ENCODE assay signal across 8 cellular contexts in genomic region chr7:102572320-102573245, GRCh38. TPM values are rescaled to one million over a fixed set of nuclear protein-coding genes. Genes with fewer than 3 reads are reported as not detected.
DNase-seq lines count a peak whose midpoint lies in the region; ATAC-seq and TF ChIP-seq lines count a peak whose summit lies in the region.
"Not testable (repeated sequence)": the region's sequence is repeated elsewhere in the genome, so short reads cannot be mapped to it uniquely, and the experiment has no call there.

Gene POLR2J3, minus strand, starts transcription at chr7:102572583. Its CDS starts 62 bp downstream, at chr7:102572521.

- not testable (repeated sequence) for H3K27me3 Mint-ChIP-seq in activated CD4-positive, alpha-beta memory T cell treated with anti-CD3 and anti-CD28 coated beads, Interleukin-2, amount 10 ng/mL, durations not matched to agents 7 days and 5 days

- TF ChIP-seq POLR2A in thyroid gland (IDR thresholded peaks at IDR 0.05) = peak in 1 of 2 donors; percentile 23

- H3K4me1 ChIP-seq in thyroid gland = not testable (repeated sequence)

- H3K9me3 ChIP-seq in thyroid gland = not testable (repeated sequence)

- H3K4me1 Mint-ChIP-seq in activated CD4-positive, alpha-beta memory T cell treated with anti-CD3 and anti-CD28 coated beads, Interleukin-2, amount 10 ng/mL, durations not matched to agents 7 days and 5 days = not testable (repeated sequence)

- peak within 1 kb of the TSS; percentile 59 for H3K4me3 ChIP-seq in choroid plexus epithelial cell (ENCODE audit: low read depth, low read length)
- peak within 1 kb of the TSS; percentile 58 to 99 (median 98) for H3K4me3 ChIP-seq in thyroid gland (replicated peaks in 1 of 3)

- intact Hi-C loops in sciatic nerve (cut with DNase I); thyroid gland (cut with DNase I): not testable (repeated sequence)

- CTCF ChIA-PET in HEK293T (lab: Yijun Ruan, JAX); activated CD4-positive, alpha-beta memory T cell treated with anti-CD3 and anti-CD28 coated beads, Interleukin-2, amount 10 ng/mL, durations not matched to agents 7 days and 5 days (lab: Charles Lee): not testable (repeated sequence)

- not testable (repeated sequence) for H3K36me3 Mint-ChIP-seq in activated CD4-positive, alpha-beta memory T cell treated with anti-CD3 and anti-CD28 coated beads, Interleukin-2, amount 10 ng/mL, durations not matched to agents 7 days and 5 days (ENCODE audit: low read depth)

- peak within 1 kb of the TSS; percentile 78 for H3K27ac Mint-ChIP-seq in activated CD4-positive, alpha-beta memory T cell treated with anti-CD3 and anti-CD28 coated beads, Interleukin-2, amount 10 ng/mL, durations not matched to agents 7 days and 5 days

- WGBS in thyroid gland, 2 donors = 0 to 1% methylated on average over 15 to 35 of the region's 61 CpGs

- not testable (repeated sequence) for H3K9me3 Mint-ChIP-seq in activated CD4-positive, alpha-beta memory T cell treated with anti-CD3 and anti-CD28 coated beads, Interleukin-2, amount 10 ng/mL, durations not matched to agents 7 days and 5 days

- in situ Hi-C loops in GM13976 (cut with MboI; ENCODE audit: low sequenced_read_pairs, unreplicated experiment) = not testable (repeated sequence)

- peak within 1 kb of the TSS; percentile 85 for H3K4me3 Mint-ChIP-seq in activated CD4-positive, alpha-beta memory T cell treated with anti-CD3 and anti-CD28 coated beads, Interleukin-2, amount 10 ng/mL, durations not matched to agents 7 days and 5 days

- TF ChIP-seq CTCF in GM13976 (IDR thresholded peaks at IDR 0.05; ENCODE audit: borderline replicate concordance, control extremely low read depth, extremely low read depth, insufficient read depth, missing control alignments) (peak; percentile 62), choroid plexus epithelial cell (conservative IDR thresholded peaks at IDR 0.05; ENCODE audit: low read depth, low read length) (peak; percentile 30), thyroid gland (IDR thresholded peaks at IDR 0.05) (peak in 4 of 6 experiments; percentile 31 to 74 (median 44))

- H3K27ac ChIP-seq in thyroid gland = peak within 1 kb of the TSS; percentile 41 to 68 (median 51)

- DNase-seq in GM13976 (ENCODE audit: low spot score); HEK293T (ENCODE audit: extremely low spot score): not testable (repeated sequence)
- DNase-seq in LHCN-M2 (ENCODE audit: low read depth) (peak; percentile 96), choroid plexus epithelial cell (ENCODE audit: low read depth) (peak; percentile 89), islet precursor cell (peak; percentile 90), sciatic nerve (ENCODE audit: low spot score) (peak; percentile 99), thyroid gland (peak; percentile 93 to 99)
- peak; percentile 95 for DNase-seq in activated CD4-positive, alpha-beta memory T cell treated with anti-CD3 and anti-CD28 coated beads, Interleukin-2, amount 10 ng/mL, durations not matched to agents 7 days and 5 days

- ATAC-seq in sciatic nerve = peak; percentile 97

- POLR2A ChIA-PET in HEK293T (lab: Yijun Ruan, JAX); activated CD4-positive, alpha-beta memory T cell treated with anti-CD3 and anti-CD28 coated beads, Interleukin-2, amount 10 ng/mL, durations not matched to agents 7 days and 5 days (lab: Charles Lee): not testable (repeated sequence)

- H3K36me3 ChIP-seq in thyroid gland = not testable (repeated sequence)

- not testable (repeated sequence) for H3K27me3 ChIP-seq in thyroid gland

TF ChIP-seq in HEK293T, 16 proteins besides CTCF, POLR2A, EP300 and RAD21:
- peak; percentile 41; the same call in 1 of the 2 replicates for TF ChIP-seq ELF4 (IDR thresholded peaks at IDR 0.05)

RNA-seq across cellular contexts. Expression of gene POLR2J3, which starts in this region (rescaled TPM):
- total RNA-seq in LHCN-M2 (2014; rRNA removed) (18.5 and 24.8 TPM in 2 replicates), sciatic nerve (64.2 TPM), thyroid gland (10 to 100 TPM; 26.2 to 66.7 (median 31.9) TPM)
- 72.3 TPM for polyA plus RNA-seq in LHCN-M2 (2012)
- total RNA-seq in activated CD4-positive, alpha-beta memory T cell treated with anti-CD3 and anti-CD28 coated beads, Interleukin-2, amount 10 ng/mL, durations not matched to agents 7 days and 5 days = 10 to 100 TPM; 24.9 to 25.0 TPM
